Comparison of ENCODE assay signal across 35 cellular contexts in genomic region chr19:29076161-29076560, GRCh38.
"Had no signal": no experiment of that assay in that cellular context is flagged by ENCODE, and none has a peak within 500 bp of the region (broad histone marks: within the 10 kb centered on the region; RNA-seq: fewer than 3 reads in every experiment).

No MANE protein-coding gene starts in this region.

- H3K4me3 ChIP-seq: ascending aorta, cardiac muscle cell had no signal

- H3K4me1 ChIP-seq: ascending aorta had no signal

- DNase-seq: activated B cell treated with CpG ODN at 0.5 μM for 24 hours; activated CD4-positive, alpha-beta memory T cell treated with anti-CD3 and anti-CD28 coated beads, Interleukin-2, amount 10 ng/mL, durations not matched to agents 7 days and 5 days; activated CD4-positive, alpha-beta T cell treated with anti-CD3 and anti-CD28 coated beads for 4 hours; activated CD4-positive, alpha-beta T cell treated with anti-CD3 and anti-CD28 coated beads, Interleukin-2, amount 10 ng/mL, durations not matched to agents 24 days and 14 days; activated CD4-positive, alpha-beta T cell treated with anti-CD3 and anti-CD28 coated beads, Interleukin-2, amount 50 U/mL, for 1 hour; activated CD4-positive, alpha-beta T cell treated with anti-CD3 and anti-CD28 coated beads, Interleukin-2, amount 50 U/mL, for 48 hours; activated CD4-positive, CD25-positive, alpha-beta regulatory T cell treated with anti-CD3 and anti-CD28 coated beads, Interleukin-2, amount 50 U/mL, for 72 hours; activated CD8-positive, alpha-beta memory T cell treated with anti-CD3 and anti-CD28 coated beads for 24 hours; activated CD8-positive, alpha-beta memory T cell treated with anti-CD3 and anti-CD28 coated beads, Interleukin-2, amount 10 ng/mL, durations not matched to agents 7 days and 5 days; activated CD8-positive, alpha-beta memory T cell treated with anti-CD3 and anti-CD28 coated beads, Interleukin-2, amount 50 U/mL, for 48 hours; activated CD8-positive, alpha-beta T cell treated with anti-CD3 and anti-CD28 coated beads, Interleukin-2, amount 10 ng/mL, durations not matched to agents 7 days and 5 days; activated effector memory CD4-positive, alpha-beta T cell treated with Interleukin-2 at 50 U/mL for 16 hours; activated gamma-delta T cell; activated naive CD4-positive, alpha-beta T cell treated with anti-CD3 and anti-CD28 coated beads, Interleukin-2, amount 10 ng/mL, durations not matched to agents 7 days and 5 days; activated naive CD4-positive, alpha-beta T cell treated with Interleukin-2 at 50 U/mL for 16 hours; activated naive CD8-positive, alpha-beta T cell treated with anti-CD3 and anti-CD28 coated beads, Interleukin-2, amount 10 ng/mL, durations not matched to agents 7 days and 5 days; activated naive CD8-positive, alpha-beta T cell treated with anti-CD3 and anti-CD28 coated beads, Interleukin-2, amount 50 U/mL, for 24 hours; activated T-cell treated with anti-CD3 and anti-CD28 coated beads, Interleukin-2, amount 50 U/mL, for 24 hours; activated T-cell treated with anti-CD3 and anti-CD28 coated beads, Interleukin-2, amount 50 U/mL, for 48 hours; amygdala; anterior cingulate cortex; caudate nucleus; SW 1271; T-helper 1 cell; T-helper 2 cell; T-helper 9 cell had no signal

- H3K4me1 Mint-ChIP-seq: activated B cell treated with CpG ODN at 0.5 μM for 24 hours; activated CD4-positive, alpha-beta memory T cell treated with anti-CD3 and anti-CD28 coated beads, Interleukin-2, amount 10 ng/mL, durations not matched to agents 7 days and 5 days; activated CD4-positive, alpha-beta T cell treated with anti-CD3 and anti-CD28 coated beads, Interleukin-2, amount 10 ng/mL, durations not matched to agents 24 days and 14 days; activated CD8-positive, alpha-beta memory T cell treated with anti-CD3 and anti-CD28 coated beads, Interleukin-2, amount 10 ng/mL, durations not matched to agents 7 days and 5 days; activated naive CD4-positive, alpha-beta T cell treated with anti-CD3 and anti-CD28 coated beads, Interleukin-2, amount 10 ng/mL, durations not matched to agents 7 days and 5 days; activated naive CD4-positive, alpha-beta T cell treated with anti-CD3 and anti-CD28 coated beads, Interleukin-2, amount 50 U/mL, for 24 hours; activated naive CD8-positive, alpha-beta T cell treated with anti-CD3 and anti-CD28 coated beads, Interleukin-2, amount 10 ng/mL, durations not matched to agents 7 days and 5 days; activated naive CD8-positive, alpha-beta T cell treated with anti-CD3 and anti-CD28 coated beads, Interleukin-2, amount 50 U/mL, for 24 hours had no signal

- H3K36me3 Mint-ChIP-seq: activated CD8-positive, alpha-beta memory T cell treated with anti-CD3 and anti-CD28 coated beads, Interleukin-2, amount 10 ng/mL, durations not matched to agents 7 days and 5 days; activated naive CD4-positive, alpha-beta T cell treated with anti-CD3 and anti-CD28 coated beads, Interleukin-2, amount 10 ng/mL, durations not matched to agents 7 days and 5 days; activated naive CD4-positive, alpha-beta T cell treated with anti-CD3 and anti-CD28 coated beads, Interleukin-2, amount 50 U/mL, for 24 hours; activated naive CD8-positive, alpha-beta T cell; activated naive CD8-positive, alpha-beta T cell treated with anti-CD3 and anti-CD28 coated beads, Interleukin-2, amount 10 ng/mL, durations not matched to agents 7 days and 5 days; brain had no signal

- H3K36me3 ChIP-seq: ascending aorta, cardiac muscle cell had no signal

- H3K4me3 Mint-ChIP-seq: activated B cell treated with CpG ODN at 0.5 μM for 24 hours; activated CD4-positive, alpha-beta memory T cell treated with anti-CD3 and anti-CD28 coated beads, Interleukin-2, amount 10 ng/mL, durations not matched to agents 7 days and 5 days; activated CD4-positive, alpha-beta T cell treated with anti-CD3 and anti-CD28 coated beads, Interleukin-2, amount 10 ng/mL, durations not matched to agents 24 days and 14 days; activated CD8-positive, alpha-beta memory T cell treated with anti-CD3 and anti-CD28 coated beads, Interleukin-2, amount 10 ng/mL, durations not matched to agents 7 days and 5 days; activated CD8-positive, alpha-beta T cell treated with anti-CD3 and anti-CD28 coated beads, Interleukin-2, amount 10 ng/mL, durations not matched to agents 7 days and 5 days; activated naive CD4-positive, alpha-beta T cell treated with anti-CD3 and anti-CD28 coated beads, Interleukin-2, amount 10 ng/mL, durations not matched to agents 7 days and 5 days; activated naive CD4-positive, alpha-beta T cell treated with anti-CD3 and anti-CD28 coated beads, Interleukin-2, amount 50 U/mL, for 24 hours; activated naive CD8-positive, alpha-beta T cell; activated naive CD8-positive, alpha-beta T cell treated with anti-CD3 and anti-CD28 coated beads, Interleukin-2, amount 10 ng/mL, durations not matched to agents 7 days and 5 days; activated naive CD8-positive, alpha-beta T cell treated with anti-CD3 and anti-CD28 coated beads, Interleukin-2, amount 50 U/mL, for 24 hours; activated T-cell treated with anti-CD3 and anti-CD28 coated beads, Interleukin-2, amount 50 U/mL, for 24 hours; brain; T-helper 1 cell treated with Interleukin-12 subunit alpha and Interleukin-12 subunit beta and Interleukin-4 antibody, amounts not matched to agents 30 μg/mL and 1 μg/mL, for 36 hours; T-helper 2 cell treated with Interferon-gamma antibody and Interleukin-4, amounts not matched to agents 5 μg/mL and 100 μg/mL, for 36 hours had no signal

- H3K9me3 Mint-ChIP-seq: activated B cell treated with CpG ODN at 0.5 μM for 24 hours; activated CD4-positive, alpha-beta memory T cell treated with anti-CD3 and anti-CD28 coated beads, Interleukin-2, amount 10 ng/mL, durations not matched to agents 7 days and 5 days; activated CD4-positive, alpha-beta T cell treated with anti-CD3 and anti-CD28 coated beads, Interleukin-2, amount 10 ng/mL, durations not matched to agents 24 days and 14 days; activated naive CD4-positive, alpha-beta T cell treated with anti-CD3 and anti-CD28 coated beads, Interleukin-2, amount 10 ng/mL, durations not matched to agents 7 days and 5 days; activated naive CD4-positive, alpha-beta T cell treated with anti-CD3 and anti-CD28 coated beads, Interleukin-2, amount 50 U/mL, for 24 hours; activated naive CD8-positive, alpha-beta T cell treated with anti-CD3 and anti-CD28 coated beads, Interleukin-2, amount 10 ng/mL, durations not matched to agents 7 days and 5 days; activated naive CD8-positive, alpha-beta T cell treated with anti-CD3 and anti-CD28 coated beads, Interleukin-2, amount 50 U/mL, for 24 hours; activated T-cell treated with anti-CD3 and anti-CD28 coated beads, Interleukin-2, amount 50 U/mL, for 24 hours; activated T-helper 2 cell treated with anti-CD3 and anti-CD28 coated beads, Interferon-gamma antibody, Interleukin-2, Interleukin-4, amounts not matched to agents 10 μg/mL and 5 μg/mL and 100 μg/mL, durations not matched to agents 14 hours and 24 hours and 36 hours; brain; T-helper 1 cell treated with Interleukin-12 subunit alpha and Interleukin-12 subunit beta and Interleukin-4 antibody, amounts not matched to agents 30 μg/mL and 1 μg/mL, for 36 hours; T-helper 2 cell treated with Interferon-gamma antibody and Interleukin-4, amounts not matched to agents 5 μg/mL and 100 μg/mL, for 36 hours had no signal

- H3K27me3 ChIP-seq: ascending aorta, cardiac muscle cell had no signal

- H3K27me3 Mint-ChIP-seq: activated B cell treated with CpG ODN at 0.5 μM for 24 hours; activated CD4-positive, alpha-beta memory T cell treated with anti-CD3 and anti-CD28 coated beads, Interleukin-2, amount 10 ng/mL, durations not matched to agents 7 days and 5 days; activated CD4-positive, alpha-beta T cell treated with anti-CD3 and anti-CD28 coated beads, Interleukin-2, amount 10 ng/mL, durations not matched to agents 24 days and 14 days; activated CD8-positive, alpha-beta memory T cell treated with anti-CD3 and anti-CD28 coated beads, Interleukin-2, amount 10 ng/mL, durations not matched to agents 7 days and 5 days; activated naive CD4-positive, alpha-beta T cell treated with anti-CD3 and anti-CD28 coated beads, Interleukin-2, amount 10 ng/mL, durations not matched to agents 7 days and 5 days; activated naive CD4-positive, alpha-beta T cell treated with anti-CD3 and anti-CD28 coated beads, Interleukin-2, amount 50 U/mL, for 24 hours; activated naive CD8-positive, alpha-beta T cell; activated naive CD8-positive, alpha-beta T cell treated with anti-CD3 and anti-CD28 coated beads, Interleukin-2, amount 10 ng/mL, durations not matched to agents 7 days and 5 days; activated naive CD8-positive, alpha-beta T cell treated with anti-CD3 and anti-CD28 coated beads, Interleukin-2, amount 50 U/mL, for 24 hours; brain had no signal

- H3K9me3 ChIP-seq: ascending aorta had no signal

- H3K27ac Mint-ChIP-seq: activated B cell treated with CpG ODN at 0.5 μM for 24 hours; activated CD4-positive, alpha-beta memory T cell treated with anti-CD3 and anti-CD28 coated beads, Interleukin-2, amount 10 ng/mL, durations not matched to agents 7 days and 5 days; activated CD4-positive, alpha-beta T cell treated with anti-CD3 and anti-CD28 coated beads, Interleukin-2, amount 10 ng/mL, durations not matched to agents 24 days and 14 days; activated CD8-positive, alpha-beta memory T cell treated with anti-CD3 and anti-CD28 coated beads, Interleukin-2, amount 10 ng/mL, durations not matched to agents 7 days and 5 days; activated CD8-positive, alpha-beta T cell treated with anti-CD3 and anti-CD28 coated beads, Interleukin-2, amount 10 ng/mL, durations not matched to agents 7 days and 5 days; activated naive CD4-positive, alpha-beta T cell treated with anti-CD3 and anti-CD28 coated beads, Interleukin-2, amount 10 ng/mL, durations not matched to agents 7 days and 5 days; activated naive CD4-positive, alpha-beta T cell treated with anti-CD3 and anti-CD28 coated beads, Interleukin-2, amount 50 U/mL, for 24 hours; activated naive CD8-positive, alpha-beta T cell; activated naive CD8-positive, alpha-beta T cell treated with anti-CD3 and anti-CD28 coated beads, Interleukin-2, amount 10 ng/mL, durations not matched to agents 7 days and 5 days; activated naive CD8-positive, alpha-beta T cell treated with anti-CD3 and anti-CD28 coated beads, Interleukin-2, amount 50 U/mL, for 24 hours; activated T-cell treated with anti-CD3 and anti-CD28 coated beads, Interleukin-2, amount 50 U/mL, for 24 hours; activated T-helper 2 cell treated with anti-CD3 and anti-CD28 coated beads, Interferon-gamma antibody, Interleukin-2, Interleukin-4, amounts not matched to agents 10 μg/mL and 5 μg/mL and 100 μg/mL, durations not matched to agents 14 hours and 24 hours and 36 hours; brain; T-helper 1 cell treated with Interleukin-12 subunit alpha and Interleukin-12 subunit beta and Interleukin-4 antibody, amounts not matched to agents 30 μg/mL and 1 μg/mL, for 36 hours; T-helper 2 cell treated with Interferon-gamma antibody and Interleukin-4, amounts not matched to agents 5 μg/mL and 100 μg/mL, for 36 hours had no signal

- H3K27ac ChIP-seq: ascending aorta, cardiac muscle cell, VCaP had no signal
